Comparison of ENCODE assay signal across 26 cellular contexts in the genomic region with DNA sequence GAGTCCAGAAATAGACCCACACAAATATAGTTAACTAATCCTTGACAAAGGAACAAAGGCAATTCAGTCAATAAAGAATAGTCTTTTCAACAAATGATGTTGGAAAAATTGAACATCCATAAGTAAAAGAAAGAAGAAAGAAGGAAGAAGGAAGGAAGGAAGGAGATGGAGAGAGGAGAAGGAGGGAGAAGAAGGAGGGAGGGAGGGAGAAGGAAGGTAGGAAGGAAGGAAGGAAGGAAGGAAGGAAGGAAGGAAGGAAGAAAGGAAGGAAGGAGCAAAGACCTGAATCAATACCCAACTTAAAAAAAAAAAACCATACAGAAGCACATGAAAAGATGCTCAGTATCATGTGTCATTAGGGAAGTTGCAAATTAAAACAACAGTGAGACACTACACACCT.
"Had no signal": no experiment of that assay in that cellular context is flagged by ENCODE, and none has a peak within 500 bp of the region (broad histone marks: within the 10 kb centered on the region; RNA-seq: fewer than 3 reads in every experiment).

No MANE protein-coding gene starts in this region.

- H3K9me3 ChIP-seq: colonic mucosa, esophagus muscularis mucosa, esophagus squamous epithelium, gastrocnemius medialis, gastroesophageal sphincter, heart left ventricle, heart right ventricle had no signal

- DNase-seq: colonic mucosa; cortex of kidney; dermis blood vessel endothelial cell; dorsolateral prefrontal cortex; effector CD4-positive, alpha-beta T cell; effector CD8-positive, alpha-beta T cell; effector memory CD4-positive, alpha-beta T cell; effector memory CD8-positive, alpha-beta T cell; endodermal cell; erythroblast; esophagus squamous epithelium; foreskin fibroblast; foreskin keratinocyte; foreskin melanocyte; gastrocnemius medialis; glutamatergic neuron; head of caudate nucleus; heart left ventricle; heart right ventricle had no signal

- FAIRE-seq: colon, endothelial cell of umbilical vein had no signal

- H3K4me3 ChIP-seq: colonic mucosa, coronary artery, dorsolateral prefrontal cortex, esophagus muscularis mucosa, esophagus squamous epithelium, gastrocnemius medialis, gastroesophageal sphincter, heart left ventricle, heart right ventricle had no signal

- ATAC-seq: effector memory CD8-positive, alpha-beta T cell; esophagus mucosa; foreskin keratinocyte; gastrocnemius medialis; gastroesophageal sphincter; heart left ventricle; heart right ventricle had no signal

- H3K27me3 ChIP-seq: colonic mucosa, esophagus muscularis mucosa, gastrocnemius medialis, gastroesophageal sphincter had no signal

- H3K27ac ChIP-seq: colonic mucosa, coronary artery, dorsolateral prefrontal cortex, epithelial cell of prostate, esophagus muscularis mucosa, esophagus squamous epithelium, foreskin keratinocyte, gastrocnemius medialis, gastroesophageal sphincter, heart left ventricle, heart right ventricle had no signal

- H3K4me1 ChIP-seq: colonic mucosa, esophagus squamous epithelium, gastrocnemius medialis, gastroesophageal sphincter, heart right ventricle had no signal

- H3K36me3 ChIP-seq: colonic mucosa, esophagus muscularis mucosa, esophagus squamous epithelium, gastrocnemius medialis, gastroesophageal sphincter, heart left ventricle, heart right ventricle had no signal
